In the genomic region with DNA sequence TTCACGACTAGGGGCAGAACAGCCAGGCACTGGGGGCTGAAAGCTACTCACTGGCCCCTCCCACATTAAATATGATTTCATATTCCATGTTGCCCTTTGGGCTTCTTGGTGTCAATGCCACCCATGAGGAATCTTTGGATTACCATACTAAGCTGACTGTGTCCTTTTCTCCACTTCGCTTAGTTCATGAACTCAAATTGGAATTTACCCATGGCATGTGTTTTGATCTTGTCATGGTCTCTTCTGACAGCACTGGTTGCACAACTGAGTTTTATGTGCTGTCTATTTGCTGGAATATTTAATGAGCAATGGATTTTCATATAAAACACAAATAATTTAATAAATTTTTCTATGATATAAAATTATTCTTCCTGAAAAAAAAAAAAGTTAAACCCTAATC, we compare ENCODE assay signal across 29 cellular contexts.
"Had no signal": no experiment of that assay in that cellular context is flagged by ENCODE, and none has a peak within 500 bp of the region (broad histone marks: within the 10 kb centered on the region; RNA-seq: fewer than 3 reads in every experiment).

No MANE protein-coding gene starts in this region.

- H3K36me3 ChIP-seq: ascending aorta, MG63 had no signal

- DNase-seq: activated B cell treated with CpG ODN at 0.5 μM for 24 hours; activated CD4-positive, alpha-beta memory T cell treated with anti-CD3 and anti-CD28 coated beads for 36 hours; activated CD4-positive, alpha-beta T cell treated with anti-CD3 and anti-CD28 coated beads for 1 hour; activated CD4-positive, alpha-beta T cell treated with anti-CD3 and anti-CD28 coated beads, Interleukin-2, amount 10 ng/mL, durations not matched to agents 24 days and 14 days; activated CD8-positive, alpha-beta memory T cell treated with anti-CD3 and anti-CD28 coated beads for 24 hours; activated gamma-delta T cell treated with Interleukin-2 at 50 U/mL for 16 hours; activated naive CD4-positive, alpha-beta T cell treated with anti-CD3 and anti-CD28 coated beads, Interleukin-2, amount 10 ng/mL, durations not matched to agents 7 days and 5 days; activated naive CD8-positive, alpha-beta T cell treated with anti-CD3 and anti-CD28 coated beads, Interleukin-2, amount 10 ng/mL, durations not matched to agents 7 days and 5 days; activated T-cell treated with anti-CD3 and anti-CD28 coated beads, Interleukin-2, amount 50 U/mL, for 48 hours; amniotic stem cell; body of pancreas; MG63; MV-4-11; NCI-H1092 treated with DMSO at 0.1 percent for 48 hours; NCI-H1417 treated with DMSO at 0.1 percent for 48 hours; NCI-H1694; NCI-H2029; NCI-H2107; NCI-H345; NCI-H510A; NCI-H82; RPMI8226; T-cell; T-helper 2 cell; T1000 had no signal

- H3K27me3 ChIP-seq: ascending aorta, body of pancreas, MG63 had no signal

- H3K4me3 ChIP-seq: ascending aorta, body of pancreas, MG63, SK-N-MC had no signal

- ATAC-seq: body of pancreas, Panc1, Right ventricle myocardium inferior, T-cell had no signal

- H3K9me3 ChIP-seq: ascending aorta, body of pancreas, MG63 had no signal

- H3K27ac ChIP-seq: ascending aorta, body of pancreas had no signal

- H3K4me1 ChIP-seq: ascending aorta had no signal
